18 cellular contexts compared by ENCODE assay signal in genomic region chr3:155804298-155804697, GRCh38. TPM values are rescaled to one million over a fixed set of nuclear protein-coding genes. Genes with fewer than 3 reads are reported as not detected.
A peak's percentile ranks its signal among the peaks of the same experiment; 100 is the strongest.
DNase-seq lines count a peak whose midpoint lies in the region; ATAC-seq, FAIRE-seq and TF ChIP-seq lines count a peak whose summit lies in the region.
"Had no signal": no experiment of that assay in that cellular context is flagged by ENCODE, and none has a peak within 500 bp of the region (broad histone marks: within the 10 kb centered on the region; RNA-seq: fewer than 3 reads in every experiment).

No MANE protein-coding gene starts in this region.

- CTCF ChIA-PET in CD8-positive, alpha-beta memory T cell (lab: Charles Lee) = no interaction called here

- H3K9me3 ChIP-seq in CD4-positive, CD25-positive, alpha-beta regulatory T cell (ENCODE audit: control insufficient read depth in 2 of 2, low read length in 2 of 2) = no peaks in the 10 kb centered on the region
- H3K9me3 ChIP-seq in CD8-positive, alpha-beta memory T cell (ENCODE audit: low read length) = no peaks in the 10 kb centered on the region

- no peak for FAIRE-seq in D721Med (lab: Jason Lieb, UNC)

- H3K27ac ChIP-seq in CD4-positive, CD25-positive, alpha-beta regulatory T cell (ENCODE audit: insufficient read depth, low read length, poor library complexity, severe bottlenecking) = no peak overlapping the region
- no peak overlapping the region for H3K27ac ChIP-seq in CD8-positive, alpha-beta memory T cell (ENCODE audit: low read depth, low read length)
- H3K27ac ChIP-seq: GM23248, PC-9 had no signal

- H3K27me3 Mint-ChIP-seq in CD4-positive, CD25-positive, alpha-beta regulatory T cell = no peaks in the 10 kb centered on the region
- H3K27me3 Mint-ChIP-seq in CD8-positive, alpha-beta memory T cell = peaks cover 0 to 3% of the 10 kb centered on the region in 2 donors
- H3K27me3 Mint-ChIP-seq in brain = no peaks in the 10 kb centered on the region
- peaks cover 0 to 3% (median 2%) of the 10 kb centered on the region in 5 donors for H3K27me3 Mint-ChIP-seq in naive thymus-derived CD8-positive, alpha-beta T cell

- H3K36me3 Mint-ChIP-seq in CD4-positive, CD25-positive, alpha-beta regulatory T cell = peaks cover 16% of the 10 kb centered on the region
- peaks cover 8 to 32% (median 12%) of the 10 kb centered on the region in 3 donors for H3K36me3 Mint-ChIP-seq in CD8-positive, alpha-beta memory T cell
- peaks cover 56% of the 10 kb centered on the region for H3K36me3 Mint-ChIP-seq in brain
- peaks cover 4 to 27% (median 20%) of the 10 kb centered on the region in 3 donors for H3K36me3 Mint-ChIP-seq in naive thymus-derived CD8-positive, alpha-beta T cell

- ATAC-seq in CD4-positive, CD25-positive, alpha-beta regulatory T cell (ENCODE audit: low read depth in 2 of 2) = no peak
- ATAC-seq in naive thymus-derived CD8-positive, alpha-beta T cell = no peak
- ATAC-seq in HG03108 (IDR thresholded peaks at IDR 0.05; ENCODE audit: unreplicated experiment) = no peak
- no peak for ATAC-seq in GM21529 (IDR thresholded peaks at IDR 0.05; ENCODE audit: unreplicated experiment)
- no peak for ATAC-seq in GM19397 (IDR thresholded peaks at IDR 0.05; ENCODE audit: unreplicated experiment)

- no peaks in the 10 kb centered on the region for H3K9me3 Mint-ChIP-seq in CD4-positive, CD25-positive, alpha-beta regulatory T cell
- H3K9me3 Mint-ChIP-seq in CD8-positive, alpha-beta memory T cell = no peaks in the 10 kb centered on the region
- H3K9me3 Mint-ChIP-seq in brain = peaks cover 0 to 14% (median 4%) of the 10 kb centered on the region in 5 experiments
- no peaks in the 10 kb centered on the region for H3K9me3 Mint-ChIP-seq in naive thymus-derived CD8-positive, alpha-beta T cell

- no peak for TF ChIP-seq CTCF in brain (conservative IDR thresholded peaks at IDR 0.05)
- TF ChIP-seq CTCF in D721Med (IDR thresholded peaks at IDR 0.05; ENCODE audit: insufficient read depth, missing control alignments) = no peak

- POLR2A ChIA-PET in CD8-positive, alpha-beta memory T cell (lab: Charles Lee) = interaction anchor here (3.1 kb wide), 1 partner anchor 66 kb away, joined by 24 read pairs; the partner anchor contains the start of gene GMPS
- POLR2A ChIA-PET in naive thymus-derived CD8-positive, alpha-beta T cell (lab: Charles Lee) = no interaction called here

- H3K4me1 ChIP-seq in CD4-positive, CD25-positive, alpha-beta regulatory T cell (ENCODE audit: control insufficient read depth, insufficient read depth, low read length, poor library complexity, severe bottlenecking) = peaks cover 11% of the 10 kb centered on the region
- no peaks in the 10 kb centered on the region for H3K4me1 ChIP-seq in CD8-positive, alpha-beta memory T cell (ENCODE audit: insufficient read depth, low read length)

- H3K4me3 ChIP-seq in CD4-positive, CD25-positive, alpha-beta regulatory T cell (ENCODE audit: low read depth, low read length) = no peak overlapping the region
- no peak overlapping the region for H3K4me3 ChIP-seq in CD8-positive, alpha-beta memory T cell (ENCODE audit: low read length)
- H3K4me3 ChIP-seq: GM23248, PC-9 had no signal

- no peaks in the 10 kb centered on the region for H3K36me3 ChIP-seq in CD4-positive, CD25-positive, alpha-beta regulatory T cell (ENCODE audit: control insufficient read depth, insufficient read depth, low read length)
- peaks cover under 1% of the 10 kb centered on the region for H3K36me3 ChIP-seq in CD8-positive, alpha-beta memory T cell (ENCODE audit: insufficient read depth, low read length)

- peak overlapping the region in 2 of 4 donors; percentile 73 to 92 for H3K4me3 Mint-ChIP-seq in CD4-positive, CD25-positive, alpha-beta regulatory T cell
- H3K4me3 Mint-ChIP-seq in CD8-positive, alpha-beta memory T cell = peak overlapping the region in 4 of 7 donors; percentile 24 to 91 (median 88)
- peak overlapping the region in 4 of 5 experiments; percentile 86 to 91 (median 89) for H3K4me3 Mint-ChIP-seq in brain
- peak overlapping the region in 6 of 10 donors; percentile 7 to 95 (median 87) for H3K4me3 Mint-ChIP-seq in naive thymus-derived CD8-positive, alpha-beta T cell

- no peak for DNase-seq in CD4-positive, CD25-positive, alpha-beta regulatory T cell
- DNase-seq in CD8-positive, alpha-beta memory T cell = no peak
- no peak for DNase-seq in naive thymus-derived CD8-positive, alpha-beta T cell
- no peak for DNase-seq in D721Med (ENCODE audit: insufficient read length, low spot score)
- DNase-seq: DMS79, GM23248, KG1, NCI-H1092, NCI-H146, NCI-H2081, NCI-H510A, NCI-H774, PC-9 had no signal

- peaks cover 5 to 27% (median 16%) of the 10 kb centered on the region in 4 donors for H3K4me1 Mint-ChIP-seq in CD4-positive, CD25-positive, alpha-beta regulatory T cell
- peaks cover 23 to 52% (median 44%) of the 10 kb centered on the region in 3 donors for H3K4me1 Mint-ChIP-seq in CD8-positive, alpha-beta memory T cell
- peaks cover 32% of the 10 kb centered on the region for H3K4me1 Mint-ChIP-seq in brain
- H3K4me1 Mint-ChIP-seq in naive thymus-derived CD8-positive, alpha-beta T cell = peaks cover 9 to 39% (median 23%) of the 10 kb centered on the region in 4 donors

- peak overlapping the region; percentile 27 to 84 (median 72) for H3K27ac Mint-ChIP-seq in CD4-positive, CD25-positive, alpha-beta regulatory T cell
- peak overlapping the region; percentile 0 to 95 (median 38) for H3K27ac Mint-ChIP-seq in CD8-positive, alpha-beta memory T cell
- H3K27ac Mint-ChIP-seq in brain = peak overlapping the region in 3 of 5 experiments; percentile 3 to 8 (median 5)
- peak overlapping the region; percentile 9 to 92 (median 70) for H3K27ac Mint-ChIP-seq in naive thymus-derived CD8-positive, alpha-beta T cell

- H3K27me3 ChIP-seq in CD4-positive, CD25-positive, alpha-beta regulatory T cell (ENCODE audit: control insufficient read depth, insufficient read depth, low read length) = peaks cover 5% of the 10 kb centered on the region
- H3K27me3 ChIP-seq in CD8-positive, alpha-beta memory T cell (ENCODE audit: insufficient read depth, low read length, poor library complexity, severe bottlenecking) = no peaks in the 10 kb centered on the region

RNA-seq across cellular contexts. Expression of gene C3orf33, which starts 1.8 kb away (rescaled TPM):
- total RNA-seq in CD4-positive, CD25-positive, alpha-beta regulatory T cell = 0.74 TPM
- 1 to 10 TPM; 3.0 to 5.0 (median 3.3) TPM for polyA plus RNA-seq in CD4-positive, CD25-positive, alpha-beta regulatory T cell
- total RNA-seq in CD8-positive, alpha-beta memory T cell = 1 to 10 TPM; 1.8 to 2.2 TPM
- 4.9 TPM for polyA plus RNA-seq in CD8-positive, alpha-beta memory T cell
- polyA plus RNA-seq in brain (ENCODE audit: insufficient read depth, low read depth, low replicate concordance) = 1.8 TPM
- 1 to 10 TPM; 3.5 to 4.3 TPM for total RNA-seq in naive thymus-derived CD8-positive, alpha-beta T cell
- 1 to 10 TPM; 3.2 to 5.6 (median 4.4) TPM for polyA plus RNA-seq in naive thymus-derived CD8-positive, alpha-beta T cell

RNA-seq across cellular contexts. Expression of gene SLC33A1, which starts 49.9 kb away (rescaled TPM):
- 18.3 TPM for total RNA-seq in CD4-positive, CD25-positive, alpha-beta regulatory T cell
- 10 to 100 TPM; 16.6 to 20.0 (median 17.8) TPM for polyA plus RNA-seq in CD4-positive, CD25-positive, alpha-beta regulatory T cell
- 10 to 100 TPM; 22.8 to 24.8 TPM for total RNA-seq in CD8-positive, alpha-beta memory T cell
- polyA plus RNA-seq in CD8-positive, alpha-beta memory T cell = 19.5 TPM
- polyA plus RNA-seq in brain (ENCODE audit: insufficient read depth, low read depth, low replicate concordance) = 16.3 TPM
- 10 to 100 TPM; 29.0 to 32.2 TPM for total RNA-seq in naive thymus-derived CD8-positive, alpha-beta T cell
- 10 to 100 TPM; 11.2 to 15.2 (median 12.5) TPM for polyA plus RNA-seq in naive thymus-derived CD8-positive, alpha-beta T cell

RNA-seq across cellular contexts. Expression of gene PLCH1, which starts 59.4 kb away (rescaled TPM):
- 0.12 TPM for total RNA-seq in CD4-positive, CD25-positive, alpha-beta regulatory T cell
- polyA plus RNA-seq in CD4-positive, CD25-positive, alpha-beta regulatory T cell = under 1 TPM in 1 of 4 donors, not detected in 3; 0.05 TPM
- total RNA-seq in CD8-positive, alpha-beta memory T cell = not detected
- not detected for polyA plus RNA-seq in CD8-positive, alpha-beta memory T cell
- 1.1 TPM for polyA plus RNA-seq in brain (ENCODE audit: insufficient read depth, low read depth, low replicate concordance)
- total RNA-seq in naive thymus-derived CD8-positive, alpha-beta T cell = not detected
- polyA plus RNA-seq in naive thymus-derived CD8-positive, alpha-beta T cell = not detected
- total RNA-seq: GM23248 had no signal
- polyA plus RNA-seq: CD14-positive monocyte, GM23248 had no signal

Comparison
In these comparisons a context has a peak if more than half of its experiments do, and no peak if none do; other contexts are left out.
1. H3K27ac Mint-ChIP-seq: peak in every context shown above with its lines; median percentile 72 in CD4-positive, CD25-positive, alpha-beta regulatory T cell; 70 in naive thymus-derived CD8-positive, alpha-beta T cell; 38 in CD8-positive, alpha-beta memory T cell; 5 in brain.